9 cellular contexts compared by ENCODE assay signal in the genomic region with DNA sequence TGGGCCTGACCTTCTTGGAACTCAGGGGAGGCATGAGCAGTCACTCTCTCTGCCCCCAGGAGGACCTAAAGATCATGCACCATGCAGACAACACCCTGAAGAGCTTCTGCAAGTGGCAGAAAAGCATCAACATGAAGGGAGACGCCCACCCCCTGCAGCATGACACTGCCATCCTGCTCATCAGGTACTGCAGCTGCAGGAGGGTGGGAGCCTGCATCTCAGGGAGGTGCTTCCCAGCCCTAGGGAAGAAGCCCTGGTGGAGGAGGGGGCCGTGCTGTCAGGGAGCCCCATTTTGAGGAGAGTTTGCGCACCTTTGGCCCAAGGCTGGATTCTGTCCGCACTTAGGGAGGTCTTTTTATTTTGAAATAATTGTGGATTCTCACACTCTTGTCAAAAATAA. TPM values are rescaled to one million over a fixed set of nuclear protein-coding genes. Genes with fewer than 3 reads are reported as not detected.
DNase-seq lines count a peak whose midpoint lies in the region; ATAC-seq and TF ChIP-seq lines count a peak whose summit lies in the region.
"Not testable (repeated sequence)": the region's sequence is repeated elsewhere in the genome, so short reads cannot be mapped to it uniquely, and the experiment has no call there.
"Had no signal": no experiment of that assay in that cellular context is flagged by ENCODE, and none has a peak within 500 bp of the region (broad histone marks: within the 10 kb centered on the region; RNA-seq: fewer than 3 reads in every experiment).

No MANE protein-coding gene starts in this region.

- not testable (repeated sequence) for H4K5ac ChIP-seq in H9 (ENCODE audit: insufficient read length, low read depth, low read length)

- not testable (repeated sequence) for H3T11ph ChIP-seq in H9 (ENCODE audit: low read length)

- H3K56ac ChIP-seq in H9 (ENCODE audit: insufficient read length, low read depth, low read length): not testable (repeated sequence)

- H3K27me3 Mint-ChIP-seq in H9 (ENCODE audit: low read depth); WTC11 (ENCODE audit: low read depth): not testable (repeated sequence)

- H3K79me1 ChIP-seq in H9 (ENCODE audit: insufficient read depth, low read depth, low read length, poor library complexity, severe bottlenecking): not testable (repeated sequence)

- H3K23ac ChIP-seq in H9 (ENCODE audit: insufficient read length, low read depth, low read length): not testable (repeated sequence)

- not testable (repeated sequence) for H3K4me1 Mint-ChIP-seq in H9, WTC11

- not testable (repeated sequence) for H3K4ac ChIP-seq in H9 (ENCODE audit: low read depth, low read length)

- not testable (repeated sequence) for H4K20me1 ChIP-seq in H9 (ENCODE audit: control insufficient read depth, insufficient read depth, insufficient read length)

- H4K91ac ChIP-seq in H9 (ENCODE audit: insufficient read length, low read depth, low read length): not testable (repeated sequence)

- POLR2A ChIA-PET in GM10248 (lab: Yijun Ruan, JAX); WTC11 (lab: Charles Lee): not testable (repeated sequence)

- H3K27ac ChIP-seq in H9 (ENCODE audit: insufficient read length, low read depth, low read length): not testable (repeated sequence)

- not testable (repeated sequence) for H3K9ac ChIP-seq in H9 (ENCODE audit: extremely low read depth, insufficient read length, low read length)

- H3K4me1 ChIP-seq in H9 (ENCODE audit: insufficient read depth, low read length): not testable (repeated sequence)

- not testable (repeated sequence) for H4K8ac ChIP-seq in H9 (replicated peaks; ENCODE audit: insufficient read length, low read depth, low read length)

- not testable (repeated sequence) for H2BK15ac ChIP-seq in H9 (ENCODE audit: low read depth, low read length)

- H3K14ac ChIP-seq in H9 (ENCODE audit: insufficient read depth, low read length): not testable (repeated sequence)

- H3K9me3 Mint-ChIP-seq in H9, WTC11: not testable (repeated sequence)

- not testable (repeated sequence) for H3K18ac ChIP-seq in H9 (ENCODE audit: insufficient read length, low read depth, low read length)

- ATAC-seq in WTC11: peak; percentile 29; the same call in 1 of the 2 replicates

- not testable (repeated sequence) for H3K27me3 ChIP-seq in H9 (ENCODE audit: insufficient read depth, low read length)

- H3K36me3 Mint-ChIP-seq in H9 (ENCODE audit: insufficient read depth in 1 of 3, low read depth in 3 of 3); WTC11: not testable (repeated sequence)

- not testable (repeated sequence) for H2BK20ac ChIP-seq in H9 (ENCODE audit: low read depth, low read length, poor library complexity, severe bottlenecking)

- CTCF ChIA-PET in GM10248 (lab: Yijun Ruan, JAX); WTC11 (lab: Charles Lee): not testable (repeated sequence)

- H3K27ac Mint-ChIP-seq in H9: 0 out of 7 replicates have a peak overlapping the region, but pooled peaks of 1 of the 3 experiments have one; percentile 52
- H3K27ac Mint-ChIP-seq in WTC11: not testable (repeated sequence)

- H3K23me2 ChIP-seq in H9 (ENCODE audit: insufficient read length, low read depth, low read length, poor library complexity, severe bottlenecking): not testable (repeated sequence)

- TF ChIP-seq CTCF in GM10248 (IDR thresholded peaks at IDR 0.05; ENCODE audit: control extremely low read depth, extremely low read depth, low read depth, missing control alignments); WTC11 (IDR thresholded peaks at IDR 0.05): not testable (repeated sequence)
- TF ChIP-seq CTCF in H9 (conservative IDR thresholded peaks at IDR 0.05): peak; percentile 20; the same call in 2 of the 3 replicates

- H2BK12ac ChIP-seq in H9 (ENCODE audit: insufficient read length, low read depth, low read length): not testable (repeated sequence)

- H2BK5ac ChIP-seq in H9 (ENCODE audit: insufficient read length, low read length): not testable (repeated sequence)

- WGBS in H9 (ENCODE audit: extremely low coverage, insufficient read length, low lambda C conversion rate): no CpG with 5 or more reads among the region's 4 CpGs

- not testable (repeated sequence) for H3K4me3 Mint-ChIP-seq in H9, WTC11

- not testable (repeated sequence) for H3K79me2 ChIP-seq in H9 (ENCODE audit: insufficient read depth, low read length)

- not testable (repeated sequence) for H2AFZ ChIP-seq in H9 (ENCODE audit: low read length)

- not testable (repeated sequence) for H2AK5ac ChIP-seq in H9 (ENCODE audit: insufficient read length, low read length)

- H3K4me2 ChIP-seq in H9 (ENCODE audit: insufficient read depth, insufficient read length, low read length): not testable (repeated sequence)

- DNase-seq in GM10248 (ENCODE audit: extremely low spot score) (peak; percentile 1), head of caudate nucleus (peak in 38 of 42 donors; percentile 9 to 88 (median 45)), mesenteric fat pad (ENCODE audit: low spot score) (peak; percentile 30), putamen (ENCODE audit: low spot score) (peak; percentile 22)
- not testable (repeated sequence) for DNase-seq in H9; WTC11 (ENCODE audit: low spot score)
- peak; percentile 6 to 13 for DNase-seq in activated T-cell treated with anti-CD3 and anti-CD28 coated beads, Interleukin-2, amount 50 U/mL, for 48 hours

- intact Hi-C loops in head of caudate nucleus (cut with DNase I): not testable (repeated sequence)

- H2BK120ac ChIP-seq in H9 (ENCODE audit: low read depth, low read length, poor library complexity, severe bottlenecking): not testable (repeated sequence)

- H3K9me3 ChIP-seq in H9 (ENCODE audit: control insufficient read depth, low read depth, low read length): not testable (repeated sequence)

RNA-seq across cellular contexts. Expression of a gene that starts 42.1 kb away (rescaled TPM):
- total RNA-seq in H9 (2021): 2.6 and 3.1 TPM in 2 replicates
- total RNA-seq in WTC11 (2021): 1.9 to 3.8 TPM (median 2.7 TPM) in 3 replicates
- total RNA-seq in mesenteric fat pad: 4.0 TPM
- total RNA-seq: CD4-positive, CD25-positive, alpha-beta regulatory T cell; GM23248 had no signal

RNA-seq across cellular contexts. Expression of a gene that starts 42.2 kb away (rescaled TPM):
- total RNA-seq in H9 (2021) (27.8 and 29.4 TPM in 2 replicates), WTC11 (2021) (25.4 to 27.5 TPM (median 25.4 TPM) in 3 replicates), mesenteric fat pad (21.6 TPM)

RNA-seq across cellular contexts. Expression of a gene that starts 44.6 kb away (rescaled TPM):
- 2.0 TPM in 2 replicates for total RNA-seq in H9 (2021)
- 5.1 to 7.7 TPM (median 5.8 TPM) in 3 replicates for total RNA-seq in WTC11 (2021)
- total RNA-seq in mesenteric fat pad: 0.77 TPM
